In the genomic region with DNA sequence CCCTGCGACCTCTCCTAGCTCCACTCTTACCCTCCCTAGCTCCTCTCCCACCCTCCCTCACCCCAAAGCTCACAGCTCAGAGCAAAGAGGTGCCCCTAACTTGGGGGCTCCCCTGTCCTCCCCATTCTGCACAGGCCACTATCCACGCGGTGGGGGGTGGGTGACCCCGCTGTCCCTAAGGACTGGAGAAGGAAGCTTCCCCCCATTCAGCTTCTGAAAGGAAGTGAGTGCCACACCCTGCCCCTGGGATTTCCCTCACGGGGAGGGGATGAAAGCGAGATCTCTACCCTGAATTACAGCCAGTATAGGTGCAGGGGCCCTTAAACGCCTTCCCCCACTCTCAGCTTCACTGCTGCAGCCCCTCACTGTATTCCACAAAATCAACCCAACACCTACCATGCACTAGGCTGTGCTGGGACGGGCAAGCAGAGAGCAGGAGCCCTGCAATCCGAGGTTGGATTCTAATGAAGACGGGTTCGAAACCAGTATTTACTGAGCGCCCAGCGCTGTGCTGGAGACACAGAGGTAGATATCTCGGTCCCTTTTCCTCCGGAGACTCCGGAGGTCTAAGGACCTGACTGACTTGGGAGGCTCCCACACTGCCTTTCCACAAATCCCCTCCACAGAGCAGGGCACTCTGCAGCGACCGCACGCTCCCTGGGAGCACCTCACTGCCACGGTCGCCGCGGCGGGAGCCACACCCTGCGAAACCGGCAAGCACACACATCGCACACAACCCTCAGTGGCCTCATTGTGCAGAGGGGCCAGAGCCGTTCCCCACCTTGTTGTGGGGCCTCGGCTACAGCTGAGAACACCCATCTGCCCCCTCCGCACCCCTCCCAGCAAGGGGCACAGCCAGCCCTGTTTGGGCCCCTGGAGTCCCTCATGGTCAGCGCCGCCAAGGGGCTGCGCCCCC, we compare ENCODE assay signal across 8 cellular contexts. TPM values are rescaled to one million over a fixed set of nuclear protein-coding genes. Genes with fewer than 3 reads are reported as not detected.
DNase-seq lines count a peak whose midpoint lies in the region; ATAC-seq and TF ChIP-seq lines count a peak whose summit lies in the region.

No MANE protein-coding gene starts in this region.

- no peaks in the 10 kb centered on the region for H3K9me3 ChIP-seq in skeletal muscle tissue (ENCODE audit: control insufficient read depth in 3 of 3, low read length in 3 of 3)

- POLR2A ChIA-PET in HEK293T (lab: Yijun Ruan, JAX) = interaction anchor here (0.8 to 4.0 kb wide), 9 partner anchors 13 to 209 kb away, joined by 3 to 21 read pairs (median 5); partner anchors contain the start of genes EEF1G, MTA2, TUT1 and ZBTB3

- peak overlapping the region; percentile 95 for H3K4me3 Mint-ChIP-seq in activated naive CD4-positive, alpha-beta T cell treated with anti-CD3 and anti-CD28 coated beads, Interleukin-2, amount 10 ng/mL, durations not matched to agents 7 days and 5 days

- H3K4me3 ChIP-seq in AG10803 (ENCODE audit: low read length) (peak overlapping the region; percentile 97), skeletal muscle tissue (ENCODE audit: low read length in 3 of 3) (peak overlapping the region; percentile 87 to 95 (median 93))

- no peak for TF ChIP-seq CTCF in AG10803 (conservative IDR thresholded peaks at IDR 0.05; ENCODE audit: low read length)

- H3K9ac ChIP-seq in skeletal muscle tissue (ENCODE audit: low read depth in 1 of 3, low read length in 3 of 3) = peak overlapping the region; percentile 98 to 100 (median 99)

- H3K4me1 ChIP-seq in skeletal muscle tissue (ENCODE audit: control insufficient read depth in 3 of 3, insufficient read depth in 3 of 3, low read length in 3 of 3) = peaks cover 64 to 84% (median 76%) of the 10 kb centered on the region in 3 donors

- DNase-seq in AG10803 (ENCODE audit: low read depth) (no peak), HEK293T (ENCODE audit: extremely low spot score) (peak; percentile 33), left ventricle myocardium superior (peak; percentile 59), SKM-1 (lab: John Stamatoyannopoulos, UW; ENCODE audit: unreplicated experiment) (no peak)
- DNase-seq in activated naive CD4-positive, alpha-beta T cell treated with anti-CD3 and anti-CD28 coated beads, Interleukin-2, amount 10 ng/mL, durations not matched to agents 7 days and 5 days = peak; percentile 54

- no peak for ATAC-seq in left ventricle myocardium superior
- no peak for ATAC-seq in GM21717 (IDR thresholded peaks at IDR 0.05; ENCODE audit: unreplicated experiment)
- no peak for ATAC-seq in HG03280 (IDR thresholded peaks at IDR 0.05; ENCODE audit: unreplicated experiment)

- no peaks in the 10 kb centered on the region for H3K27me3 ChIP-seq in skeletal muscle tissue (ENCODE audit: control insufficient read depth in 3 of 3, insufficient read depth in 3 of 3, low read length in 3 of 3)

- H3K9me3 Mint-ChIP-seq in activated naive CD4-positive, alpha-beta T cell treated with anti-CD3 and anti-CD28 coated beads, Interleukin-2, amount 10 ng/mL, durations not matched to agents 7 days and 5 days = no peaks in the 10 kb centered on the region

- H3K36me3 ChIP-seq in skeletal muscle tissue (ENCODE audit: control insufficient read depth in 3 of 3, insufficient read depth in 3 of 3, low read length in 3 of 3) = peaks cover 0 to 7% (median 0%) of the 10 kb centered on the region in 3 donors

- peaks cover 48% of the 10 kb centered on the region for H3K27me3 Mint-ChIP-seq in activated naive CD4-positive, alpha-beta T cell treated with anti-CD3 and anti-CD28 coated beads, Interleukin-2, amount 10 ng/mL, durations not matched to agents 7 days and 5 days

- peak overlapping the region; percentile 94 for H3K27ac ChIP-seq in skeletal muscle tissue (ENCODE audit: low read depth, low read length)

- intact Hi-C loops in left ventricle myocardium superior (cut with micrococcal nuclease) = loop anchor here (5.0 to 10.0 kb wide), 3 partner anchors 37 to 150 kb away; no protein-coding TSS in a partner anchor

- CTCF ChIA-PET in HEK293T (lab: Yijun Ruan, JAX) = interaction anchor here (0.6 to 4.1 kb wide), 6 partner anchors 9 to 482 kb away, joined by 3 to 54 read pairs (median 10); no protein-coding TSS in a partner anchor
- CTCF ChIA-PET in activated naive CD4-positive, alpha-beta T cell treated with anti-CD3 and anti-CD28 coated beads, Interleukin-2, amount 10 ng/mL, durations not matched to agents 7 days and 5 days (lab: Charles Lee) = interaction anchor here (0.8 to 11.3 kb wide), 8 partner anchors 12 to 163 kb away, joined by 3 to 276 read pairs (median 20); partner anchors contain the start of gene TUT1

- peaks cover 68% of the 10 kb centered on the region for H3K4me1 Mint-ChIP-seq in activated naive CD4-positive, alpha-beta T cell treated with anti-CD3 and anti-CD28 coated beads, Interleukin-2, amount 10 ng/mL, durations not matched to agents 7 days and 5 days

- peaks cover 3% of the 10 kb centered on the region for H3K36me3 Mint-ChIP-seq in activated naive CD4-positive, alpha-beta T cell treated with anti-CD3 and anti-CD28 coated beads, Interleukin-2, amount 10 ng/mL, durations not matched to agents 7 days and 5 days

- peak overlapping the region; percentile 81 for H3K27ac Mint-ChIP-seq in activated naive CD4-positive, alpha-beta T cell treated with anti-CD3 and anti-CD28 coated beads, Interleukin-2, amount 10 ng/mL, durations not matched to agents 7 days and 5 days

TF ChIP-seq in HEK293T, 16 proteins besides CTCF, POLR2A, EP300 and RAD21:
- TF ChIP-seq ZNF384 (IDR thresholded peaks at IDR 0.05) = no peak
- TF ChIP-seq ARNT (IDR thresholded peaks at IDR 0.05) = no peak
- no peak for TF ChIP-seq SP1 (IDR thresholded peaks at IDR 0.05)
- TF ChIP-seq HDGF (IDR thresholded peaks at IDR 0.05; ENCODE audit: borderline replicate concordance) = no peak
- no peak for TF ChIP-seq BHLHE40 (IDR thresholded peaks at IDR 0.05; ENCODE audit: borderline replicate concordance)
- TF ChIP-seq SUZ12 (IDR thresholded peaks at IDR 0.05) = no peak
- no peak for TF ChIP-seq L3MBTL2 (conservative IDR thresholded peaks at IDR 0.05)
- TF ChIP-seq FOXK2 (IDR thresholded peaks at IDR 0.05) = no peak

RNA-seq across cellular contexts. Expression of gene AHNAK, which starts 1.8 kb away (rescaled TPM):
- total RNA-seq in left ventricle myocardium superior (354 TPM), skeletal muscle tissue (432 TPM)

RNA-seq across cellular contexts. Expression of gene EEF1G, which starts 28.9 kb away (rescaled TPM):
- total RNA-seq in left ventricle myocardium superior = 804 TPM
- total RNA-seq in skeletal muscle tissue = 2,520 TPM

RNA-seq across cellular contexts. Expression of gene TUT1, which starts 46.5 kb away (rescaled TPM):
- total RNA-seq in left ventricle myocardium superior = 12.3 TPM
- total RNA-seq in skeletal muscle tissue = 4.2 TPM

RNA-seq across cellular contexts. Expression of gene MTA2, which starts 56.9 kb away (rescaled TPM):
- total RNA-seq in left ventricle myocardium superior = 33.1 TPM
- 63.7 TPM for total RNA-seq in skeletal muscle tissue

Comparison
In these comparisons a context has a peak if more than half of its experiments do, and no peak if none do; other contexts are left out.
1. DNase-seq: peak in HEK293T (single experiment), activated naive CD4-positive, alpha-beta T cell treated with anti-CD3 and anti-CD28 coated beads, Interleukin-2, amount 10 ng/mL, durations not matched to agents 7 days and 5 days (single experiment) and left ventricle myocardium superior (single experiment); none in AG10803 (single experiment) and SKM-1 (single experiment).